ENCODE assay signal across 1 cellular context in the genomic region with DNA sequence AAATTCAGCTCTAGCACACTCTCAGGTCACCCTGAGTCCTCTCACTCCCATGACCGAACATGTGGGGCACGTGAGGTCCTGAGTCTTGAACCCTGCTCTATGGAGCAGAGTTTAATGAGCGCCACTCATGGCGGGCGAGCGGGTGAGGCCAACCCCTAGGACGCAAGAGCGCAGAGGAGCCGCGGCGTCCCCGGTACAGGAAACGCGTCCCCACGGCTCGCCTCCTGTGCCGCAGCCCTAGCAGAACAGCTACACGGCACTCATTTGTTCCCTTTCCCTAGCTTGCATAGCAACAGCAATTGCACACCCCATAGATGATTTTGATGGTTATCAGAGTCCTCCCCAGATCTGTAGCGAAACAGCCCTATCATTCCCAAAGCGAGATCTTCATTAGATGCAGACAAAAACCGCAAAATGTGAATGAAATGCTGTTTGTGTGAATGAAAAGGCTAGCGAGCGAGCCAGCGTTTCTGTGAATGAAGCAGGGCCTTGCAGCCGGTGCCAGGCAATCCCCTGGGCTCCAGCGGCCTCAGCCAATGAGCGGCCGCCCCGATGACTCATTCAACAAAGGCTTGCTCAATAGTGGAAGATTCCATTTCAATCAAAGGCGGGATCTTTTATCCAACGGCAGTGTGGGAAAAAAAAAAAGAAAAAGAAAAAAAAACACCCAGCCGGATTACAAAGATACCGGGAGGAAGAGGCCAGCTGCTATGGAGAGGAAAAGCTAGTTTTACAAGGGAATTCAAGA.
A peak's percentile ranks its signal among the peaks of the same experiment; 100 is the strongest.
TF ChIP-seq lines count a peak whose summit lies in the region.

No MANE protein-coding gene starts in this region.

TF ChIP-seq in HepG2, 621 proteins besides CTCF, POLR2A, EP300 and RAD21 (continued from another document and continues in another):
- TF ChIP-seq, protein P1, sequence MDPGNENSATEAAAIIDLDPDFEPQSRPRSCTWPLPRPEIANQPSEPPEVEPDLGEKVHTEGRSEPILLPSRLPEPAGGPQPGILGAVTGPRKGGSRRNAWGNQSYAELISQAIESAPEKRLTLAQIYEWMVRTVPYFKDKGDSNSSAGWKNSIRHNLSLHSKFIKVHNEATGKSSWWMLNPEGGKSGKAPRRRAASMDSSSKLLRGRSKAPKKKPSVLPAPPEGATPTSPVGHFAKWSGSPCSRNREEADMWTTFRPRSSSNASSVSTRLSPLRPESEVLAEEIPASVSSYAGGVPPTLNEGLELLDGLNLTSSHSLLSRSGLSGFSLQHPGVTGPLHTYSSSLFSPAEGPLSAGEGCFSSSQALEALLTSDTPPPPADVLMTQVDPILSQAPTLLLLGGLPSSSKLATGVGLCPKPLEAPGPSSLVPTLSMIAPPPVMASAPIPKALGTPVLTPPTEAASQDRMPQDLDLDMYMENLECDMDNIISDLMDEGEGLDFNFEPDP (CRISPR knock-in tag; conservative IDR thresholded peaks at IDR 0.05), result no peak
- TF ChIP-seq ZNF446 (CRISPR knock-in tag; IDR thresholded peaks at IDR 0.05), result no peak
- no peak for TF ChIP-seq KLF6 (CRISPR knock-in tag; IDR thresholded peaks at IDR 0.05)
- TF ChIP-seq ZNF234 (CRISPR knock-in tag; conservative IDR thresholded peaks at IDR 0.05), result no peak
- no peak for TF ChIP-seq ZNF350 (CRISPR knock-in tag; IDR thresholded peaks at IDR 0.05; ENCODE audit: borderline replicate concordance, low read depth)
- TF ChIP-seq, protein P2, sequence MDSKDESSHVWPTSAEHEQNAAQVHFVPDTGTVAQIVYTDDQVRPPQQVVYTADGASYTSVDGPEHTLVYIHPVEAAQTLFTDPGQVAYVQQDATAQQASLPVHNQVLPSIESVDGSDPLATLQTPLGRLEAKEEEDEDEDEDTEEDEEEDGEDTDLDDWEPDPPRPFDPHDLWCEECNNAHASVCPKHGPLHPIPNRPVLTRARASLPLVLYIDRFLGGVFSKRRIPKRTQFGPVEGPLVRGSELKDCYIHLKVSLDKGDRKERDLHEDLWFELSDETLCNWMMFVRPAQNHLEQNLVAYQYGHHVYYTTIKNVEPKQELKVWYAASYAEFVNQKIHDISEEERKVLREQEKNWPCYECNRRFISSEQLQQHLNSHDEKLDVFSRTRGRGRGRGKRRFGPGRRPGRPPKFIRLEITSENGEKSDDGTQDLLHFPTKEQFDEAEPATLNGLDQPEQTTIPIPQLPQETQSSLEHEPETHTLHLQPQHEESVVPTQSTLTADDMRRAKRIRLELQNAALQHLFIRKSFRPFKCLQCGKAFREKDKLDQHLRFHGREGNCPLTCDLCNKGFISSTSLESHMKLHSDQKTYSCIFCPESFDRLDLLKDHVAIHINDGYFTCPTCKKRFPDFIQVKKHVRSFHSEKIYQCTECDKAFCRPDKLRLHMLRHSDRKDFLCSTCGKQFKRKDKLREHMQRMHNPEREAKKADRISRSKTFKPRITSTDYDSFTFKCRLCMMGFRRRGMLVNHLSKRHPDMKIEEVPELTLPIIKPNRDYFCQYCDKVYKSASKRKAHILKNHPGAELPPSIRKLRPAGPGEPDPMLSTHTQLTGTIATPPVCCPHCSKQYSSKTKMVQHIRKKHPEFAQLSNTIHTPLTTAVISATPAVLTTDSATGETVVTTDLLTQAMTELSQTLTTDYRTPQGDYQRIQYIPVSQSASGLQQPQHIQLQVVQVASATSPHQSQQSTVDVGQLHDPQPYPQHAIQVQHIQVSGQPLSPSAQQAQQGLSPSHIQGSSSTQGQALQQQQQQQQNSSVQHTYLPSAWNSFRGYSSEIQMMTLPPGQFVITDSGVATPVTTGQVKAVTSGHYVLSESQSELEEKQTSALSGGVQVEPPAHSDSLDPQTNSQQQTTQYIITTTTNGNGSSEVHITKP (CRISPR knock-in tag; IDR thresholded peaks at IDR 0.05; ENCODE audit: low read depth), result peak; percentile 97
- no peak for TF ChIP-seq NFE2L2 (IDR thresholded peaks at IDR 0.05; ENCODE audit: low read length)
- TF ChIP-seq, protein P3, sequence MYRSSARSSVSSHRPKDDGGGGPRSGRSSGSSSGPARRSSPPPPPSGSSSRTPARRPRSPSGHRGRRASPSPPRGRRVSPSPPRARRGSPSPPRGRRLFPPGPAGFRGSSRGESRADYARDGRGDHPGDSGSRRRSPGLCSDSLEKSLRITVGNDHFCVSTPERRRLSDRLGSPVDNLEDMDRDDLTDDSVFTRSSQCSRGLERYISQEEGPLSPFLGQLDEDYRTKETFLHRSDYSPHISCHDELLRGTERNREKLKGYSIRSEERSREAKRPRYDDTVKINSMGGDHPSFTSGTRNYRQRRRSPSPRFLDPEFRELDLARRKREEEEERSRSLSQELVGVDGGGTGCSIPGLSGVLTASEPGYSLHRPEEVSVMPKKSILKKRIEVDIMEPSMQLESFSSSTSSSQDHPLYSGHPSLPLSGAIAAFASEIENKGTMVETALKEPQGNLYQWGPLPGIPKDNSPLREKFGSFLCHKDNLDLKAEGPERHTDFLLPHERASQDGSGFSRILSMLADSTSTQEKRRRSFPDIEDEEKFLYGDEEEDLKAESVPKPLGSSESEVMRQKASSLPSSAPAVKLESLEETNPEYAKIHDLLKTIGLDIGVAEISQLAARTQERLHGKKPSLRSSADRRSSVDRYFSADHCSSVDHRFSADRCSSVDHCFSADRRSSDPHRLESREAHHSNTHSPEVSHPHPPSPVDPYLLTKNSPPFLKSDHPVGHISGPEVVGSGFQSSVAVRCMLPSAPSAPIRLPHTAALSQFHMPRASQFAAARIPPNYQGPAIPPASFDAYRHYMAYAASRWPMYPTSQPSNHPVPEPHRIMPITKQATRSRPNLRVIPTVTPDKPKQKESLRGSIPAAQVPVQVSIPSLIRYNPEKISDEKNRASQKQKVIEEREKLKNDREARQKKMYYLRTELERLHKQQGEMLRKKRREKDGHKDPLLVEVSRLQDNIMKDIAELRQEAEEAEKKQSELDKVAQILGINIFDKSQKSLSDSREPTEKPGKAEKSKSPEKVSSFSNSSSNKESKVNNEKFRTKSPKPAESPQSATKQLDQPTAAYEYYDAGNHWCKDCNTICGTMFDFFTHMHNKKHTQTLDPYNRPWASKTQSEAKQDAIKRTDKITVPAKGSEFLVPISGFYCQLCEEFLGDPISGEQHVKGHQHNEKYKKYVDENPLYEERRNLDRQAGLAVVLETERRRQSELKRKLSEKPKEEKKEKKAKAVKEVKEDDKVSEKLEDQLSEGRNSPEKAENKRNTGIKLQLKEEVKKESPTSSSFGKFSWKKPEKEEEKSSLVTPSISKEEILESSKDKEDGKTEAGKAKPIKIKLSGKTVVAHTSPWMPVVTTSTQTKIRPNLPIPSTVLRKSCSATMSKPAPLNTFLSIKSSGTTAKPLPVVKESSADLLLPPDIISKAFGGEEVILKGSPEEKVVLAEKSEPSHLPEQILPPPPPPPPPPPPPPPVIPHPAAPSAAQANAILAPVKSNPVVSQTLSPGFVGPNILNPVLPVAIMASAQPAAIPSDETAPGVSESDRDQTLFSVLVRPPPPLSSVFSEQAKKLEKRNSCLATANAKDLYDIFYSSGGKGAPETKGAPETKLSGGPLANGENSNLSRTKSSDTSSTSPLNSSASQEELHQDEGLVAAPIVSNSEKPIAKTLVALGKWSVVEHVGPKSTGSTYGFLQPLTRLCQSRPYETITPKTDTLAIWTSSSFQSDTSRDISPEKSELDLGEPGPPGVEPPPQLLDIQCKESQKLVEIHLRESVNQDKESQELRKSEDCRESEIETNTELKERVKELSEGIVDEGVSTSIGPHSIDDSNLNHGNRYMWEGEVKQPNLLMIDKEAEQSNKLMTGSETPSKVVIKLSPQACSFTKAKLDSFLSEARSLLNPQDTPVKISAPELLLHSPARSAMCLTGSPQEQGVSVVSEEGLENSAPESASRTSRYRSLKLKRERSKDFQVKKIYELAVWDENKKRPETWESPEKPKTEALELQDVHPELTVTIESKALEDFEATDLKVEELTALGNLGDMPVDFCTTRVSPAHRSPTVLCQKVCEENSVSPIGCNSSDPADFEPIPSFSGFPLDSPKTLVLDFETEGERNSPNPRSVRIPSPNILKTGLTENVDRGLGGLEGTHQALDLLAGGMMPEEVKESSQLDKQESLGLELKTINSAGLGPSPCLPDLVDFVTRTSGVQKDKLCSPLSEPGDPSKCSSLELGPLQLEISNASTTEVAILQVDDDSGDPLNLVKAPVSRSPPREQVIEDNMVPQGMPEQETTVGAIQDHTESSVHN (CRISPR knock-in tag; IDR thresholded peaks at IDR 0.05), result no peak
- TF ChIP-seq IRF2 (CRISPR knock-in tag; IDR thresholded peaks at IDR 0.05), result 0 out of 2 replicates have a peak, but pooled peaks have one; percentile 28
- TF ChIP-seq ZNF33A (CRISPR knock-in tag; IDR thresholded peaks at IDR 0.05; ENCODE audit: borderline replicate concordance), result no peak
- TF ChIP-seq ZFP41 (CRISPR knock-in tag; IDR thresholded peaks at IDR 0.05; ENCODE audit: borderline replicate concordance), result no peak
- TF ChIP-seq NFE2 (CRISPR knock-in tag; IDR thresholded peaks at IDR 0.05), result no peak
- TF ChIP-seq, protein P4, sequence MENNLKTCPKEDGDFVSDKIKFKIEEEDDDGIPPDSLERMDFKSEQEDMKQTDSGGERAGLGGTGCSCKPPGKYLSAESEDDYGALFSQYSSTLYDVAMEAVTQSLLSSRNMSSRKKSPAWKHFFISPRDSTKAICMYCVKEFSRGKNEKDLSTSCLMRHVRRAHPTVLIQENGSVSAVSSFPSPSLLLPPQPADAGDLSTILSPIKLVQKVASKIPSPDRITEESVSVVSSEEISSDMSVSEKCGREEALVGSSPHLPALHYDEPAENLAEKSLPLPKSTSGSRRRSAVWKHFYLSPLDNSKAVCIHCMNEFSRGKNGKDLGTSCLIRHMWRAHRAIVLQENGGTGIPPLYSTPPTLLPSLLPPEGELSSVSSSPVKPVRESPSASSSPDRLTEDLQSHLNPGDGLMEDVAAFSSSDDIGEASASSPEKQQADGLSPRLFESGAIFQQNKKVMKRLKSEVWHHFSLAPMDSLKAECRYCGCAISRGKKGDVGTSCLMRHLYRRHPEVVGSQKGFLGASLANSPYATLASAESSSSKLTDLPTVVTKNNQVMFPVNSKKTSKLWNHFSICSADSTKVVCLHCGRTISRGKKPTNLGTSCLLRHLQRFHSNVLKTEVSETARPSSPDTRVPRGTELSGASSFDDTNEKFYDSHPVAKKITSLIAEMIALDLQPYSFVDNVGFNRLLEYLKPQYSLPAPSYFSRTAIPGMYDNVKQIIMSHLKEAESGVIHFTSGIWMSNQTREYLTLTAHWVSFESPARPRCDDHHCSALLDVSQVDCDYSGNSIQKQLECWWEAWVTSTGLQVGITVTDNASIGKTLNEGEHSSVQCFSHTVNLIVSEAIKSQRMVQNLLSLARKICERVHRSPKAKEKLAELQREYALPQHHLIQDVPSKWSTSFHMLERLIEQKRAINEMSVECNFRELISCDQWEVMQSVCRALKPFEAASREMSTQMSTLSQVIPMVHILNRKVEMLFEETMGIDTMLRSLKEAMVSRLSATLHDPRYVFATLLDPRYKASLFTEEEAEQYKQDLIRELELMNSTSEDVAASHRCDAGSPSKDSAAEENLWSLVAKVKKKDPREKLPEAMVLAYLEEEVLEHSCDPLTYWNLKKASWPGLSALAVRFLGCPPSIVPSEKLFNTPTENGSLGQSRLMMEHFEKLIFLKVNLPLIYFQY (CRISPR knock-in tag; IDR thresholded peaks at IDR 0.05; ENCODE audit: borderline replicate concordance), result no peak
- no peak for TF ChIP-seq STAG1 (CRISPR knock-in tag; IDR thresholded peaks at IDR 0.05)
- TF ChIP-seq, protein P5, sequence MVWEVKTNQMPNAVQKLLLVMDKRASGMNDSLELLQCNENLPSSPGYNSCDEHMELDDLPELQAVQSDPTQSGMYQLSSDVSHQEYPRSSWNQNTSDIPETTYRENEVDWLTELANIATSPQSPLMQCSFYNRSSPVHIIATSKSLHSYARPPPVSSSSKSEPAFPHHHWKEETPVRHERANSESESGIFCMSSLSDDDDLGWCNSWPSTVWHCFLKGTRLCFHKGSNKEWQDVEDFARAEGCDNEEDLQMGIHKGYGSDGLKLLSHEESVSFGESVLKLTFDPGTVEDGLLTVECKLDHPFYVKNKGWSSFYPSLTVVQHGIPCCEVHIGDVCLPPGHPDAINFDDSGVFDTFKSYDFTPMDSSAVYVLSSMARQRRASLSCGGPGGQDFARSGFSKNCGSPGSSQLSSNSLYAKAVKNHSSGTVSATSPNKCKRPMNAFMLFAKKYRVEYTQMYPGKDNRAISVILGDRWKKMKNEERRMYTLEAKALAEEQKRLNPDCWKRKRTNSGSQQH (CRISPR knock-in tag; IDR thresholded peaks at IDR 0.05; ENCODE audit: low read depth), result 0 out of 2 replicates have a peak, but pooled peaks have one; percentile 72
- peak; percentile 46 for TF ChIP-seq XRCC5 (optimal IDR thresholded peaks at IDR 0.05; ENCODE audit: low read length)
- no peak for TF ChIP-seq HES4 (CRISPR knock-in tag; IDR thresholded peaks at IDR 0.05; ENCODE audit: borderline replicate concordance)
- TF ChIP-seq YEATS4 (CRISPR knock-in tag; IDR thresholded peaks at IDR 0.05; ENCODE audit: borderline replicate concordance), result 0 out of 2 replicates have a peak, but pooled peaks have one; percentile 55
- TF ChIP-seq, protein P6, sequence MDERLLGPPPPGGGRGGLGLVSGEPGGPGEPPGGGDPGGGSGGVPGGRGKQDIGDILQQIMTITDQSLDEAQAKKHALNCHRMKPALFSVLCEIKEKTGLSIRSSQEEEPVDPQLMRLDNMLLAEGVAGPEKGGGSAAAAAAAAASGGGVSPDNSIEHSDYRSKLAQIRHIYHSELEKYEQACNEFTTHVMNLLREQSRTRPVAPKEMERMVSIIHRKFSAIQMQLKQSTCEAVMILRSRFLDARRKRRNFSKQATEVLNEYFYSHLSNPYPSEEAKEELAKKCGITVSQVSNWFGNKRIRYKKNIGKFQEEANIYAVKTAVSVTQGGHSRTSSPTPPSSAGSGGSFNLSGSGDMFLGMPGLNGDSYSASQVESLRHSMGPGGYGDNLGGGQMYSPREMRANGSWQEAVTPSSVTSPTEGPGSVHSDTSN (CRISPR knock-in tag; IDR thresholded peaks at IDR 0.05), result no peak
- TF ChIP-seq ZNF207 (IDR thresholded peaks at IDR 0.05; ENCODE audit: borderline replicate concordance), result no peak
- TF ChIP-seq, protein P7, sequence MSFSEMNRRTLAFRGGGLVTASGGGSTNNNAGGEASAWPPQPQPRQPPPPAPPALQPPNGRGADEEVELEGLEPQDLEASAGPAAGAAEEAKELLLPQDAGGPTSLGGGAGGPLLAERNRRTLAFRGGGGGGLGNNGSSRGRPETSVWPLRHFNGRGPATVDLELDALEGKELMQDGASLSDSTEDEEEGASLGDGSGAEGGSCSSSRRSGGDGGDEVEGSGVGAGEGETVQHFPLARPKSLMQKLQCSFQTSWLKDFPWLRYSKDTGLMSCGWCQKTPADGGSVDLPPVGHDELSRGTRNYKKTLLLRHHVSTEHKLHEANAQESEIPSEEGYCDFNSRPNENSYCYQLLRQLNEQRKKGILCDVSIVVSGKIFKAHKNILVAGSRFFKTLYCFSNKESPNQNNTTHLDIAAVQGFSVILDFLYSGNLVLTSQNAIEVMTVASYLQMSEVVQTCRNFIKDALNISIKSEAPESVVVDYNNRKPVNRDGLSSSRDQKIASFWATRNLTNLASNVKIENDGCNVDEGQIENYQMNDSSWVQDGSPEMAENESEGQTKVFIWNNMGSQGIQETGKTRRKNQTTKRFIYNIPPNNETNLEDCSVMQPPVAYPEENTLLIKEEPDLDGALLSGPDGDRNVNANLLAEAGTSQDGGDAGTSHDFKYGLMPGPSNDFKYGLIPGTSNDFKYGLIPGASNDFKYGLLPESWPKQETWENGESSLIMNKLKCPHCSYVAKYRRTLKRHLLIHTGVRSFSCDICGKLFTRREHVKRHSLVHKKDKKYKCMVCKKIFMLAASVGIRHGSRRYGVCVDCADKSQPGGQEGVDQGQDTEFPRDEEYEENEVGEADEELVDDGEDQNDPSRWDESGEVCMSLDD (CRISPR knock-in tag; IDR thresholded peaks at IDR 0.05; ENCODE audit: borderline replicate concordance), result no peak
- no peak for TF ChIP-seq MZF1 (CRISPR knock-in tag; IDR thresholded peaks at IDR 0.05; ENCODE audit: borderline replicate concordance)
